In genomic region chr9:121295662-121296191, GRCh38 we compare ENCODE assay signal across 16 cellular contexts. TPM values are rescaled to one million over a fixed set of nuclear protein-coding genes. Genes with fewer than 3 reads are reported as not detected.
DNase-seq lines count a peak whose midpoint lies in the region; ATAC-seq and TF ChIP-seq lines count a peak whose summit lies in the region.
"Had no signal": no experiment of that assay in that cellular context is flagged by ENCODE, and none has a peak within 500 bp of the region (broad histone marks: within the 10 kb centered on the region; RNA-seq: fewer than 3 reads in every experiment).

No MANE protein-coding gene starts in this region.

- no peak for TF ChIP-seq POLR2A in transverse colon (IDR thresholded peaks at IDR 0.05)

- H3K4me1 ChIP-seq in psoas muscle (peaks cover 67% of the 10 kb centered on the region), transverse colon (peaks cover 52 to 78% (median 69%) of the 10 kb centered on the region in 4 donors)

- H3K27me3 Mint-ChIP-seq in dendritic cell treated with granulocyte-macrophage colony-stimulating factor and Interleukin-4, amounts not matched to agents 40 ng/mL and 50 ng/mL, for 4 days = no peaks in the 10 kb centered on the region
- H3K27me3 Mint-ChIP-seq in activated T-cell treated with anti-CD3 and anti-CD28 coated beads, Interleukin-2, amount 50 U/mL, for 4 hours (ENCODE audit: low read depth) = peaks cover 11% of the 10 kb centered on the region

- H3K4me3 ChIP-seq in psoas muscle (peak overlapping the region; percentile 14), transverse colon (no peak overlapping the region)
- H3K4me3 ChIP-seq: BLaER1 treated with 17β-estradiol and CSF1 and Interleukin-3, amounts not matched to agents 10 nM and 100 nM had no signal

- H3K27ac Mint-ChIP-seq in dendritic cell treated with granulocyte-macrophage colony-stimulating factor and Interleukin-4, amounts not matched to agents 40 ng/mL and 50 ng/mL, for 4 days = peak overlapping the region; percentile 77
- H3K27ac Mint-ChIP-seq: nephron progenitor cell, T-cell had no signal

- TF ChIP-seq CTCF in psoas muscle (IDR thresholded peaks at IDR 0.05) (no peak), transverse colon (IDR thresholded peaks at IDR 0.05) (no peak)

- no peaks in the 10 kb centered on the region for H3K9me3 ChIP-seq in psoas muscle
- no peaks in the 10 kb centered on the region for H3K9me3 ChIP-seq in transverse colon
- H3K9me3 ChIP-seq: BLaER1 treated with 17β-estradiol and CSF1 and Interleukin-3, amounts not matched to agents 10 nM and 100 nM had no signal

- WGBS in psoas muscle, 3 donors = 10 to 28% (median 26%) methylated on average over 5 of the region's 5 CpGs
- 63% methylated on average over 2 of the region's 5 CpGs; no CpG with 5 or more reads in 1 of the 2 donors for WGBS in transverse colon (ENCODE audit: low coverage in 1 of 2), 2 donors

- DNase-seq in psoas muscle = peak in 1 of 2 donors; percentile 65
- no peak for DNase-seq in transverse colon
- DNase-seq in NK-92 treated with Interleukin-12 subunit alpha and Interleukin-12 subunit beta, amount 100 ng/mL, for 24 hours (lab: John Stamatoyannopoulos, UW) = no peak
- no peak for DNase-seq in activated T-cell treated with anti-CD3 and anti-CD28 coated beads, Interleukin-2, amount 50 U/mL, for 4 hours
- DNase-seq: activated B cell treated with CpG ODN at 0.5 μM for 24 hours; activated naive CD4-positive, alpha-beta T cell; H7; NCI-H2227 treated with DMSO at 0.1 percent for 48 hours; nephron progenitor cell; T-cell had no signal

- H3K36me3 ChIP-seq in psoas muscle (ENCODE audit: insufficient read depth in 1 of 2, low read depth in 1 of 2) (no peaks in the 10 kb centered on the region), transverse colon (no peaks in the 10 kb centered on the region)

- intact Hi-C loops in dendritic cell treated with granulocyte-macrophage colony-stimulating factor and Interleukin-4, amounts not matched to agents 40 ng/mL and 50 ng/mL, for 4 days (cut with micrococcal nuclease) = loop anchor here (5.0 kb wide), 1 partner anchor 83 kb away; no protein-coding TSS in a partner anchor
- intact Hi-C loops in psoas muscle (cut with DNase I) = no loop called here
- intact Hi-C loops in transverse colon (cut with DNase I; ENCODE audit: low total_unique reads) = no loop called here

- H3K9me3 Mint-ChIP-seq in dendritic cell treated with granulocyte-macrophage colony-stimulating factor and Interleukin-4, amounts not matched to agents 40 ng/mL and 50 ng/mL, for 4 days = no peaks in the 10 kb centered on the region
- no peaks in the 10 kb centered on the region for H3K9me3 Mint-ChIP-seq in activated T-cell treated with anti-CD3 and anti-CD28 coated beads, Interleukin-2, amount 50 U/mL, for 4 hours
- H3K9me3 Mint-ChIP-seq: activated B cell treated with CpG ODN at 0.5 μM for 24 hours; central memory CD8-positive, alpha-beta T cell; nephron progenitor cell; T-cell had no signal

- H3K36me3 Mint-ChIP-seq in dendritic cell treated with granulocyte-macrophage colony-stimulating factor and Interleukin-4, amounts not matched to agents 40 ng/mL and 50 ng/mL, for 4 days (ENCODE audit: low read depth) = peaks cover 83% of the 10 kb centered on the region
- H3K36me3 Mint-ChIP-seq in activated T-cell treated with anti-CD3 and anti-CD28 coated beads, Interleukin-2, amount 50 U/mL, for 4 hours (ENCODE audit: insufficient read depth) = no peaks in the 10 kb centered on the region
- H3K36me3 Mint-ChIP-seq: T-cell had no signal

- in situ Hi-C loops in transverse colon (cut with MboI; ENCODE audit: low pct_ligation_motif_present in 1 of 4, low pct_unique_long_range_greater_than_20kb in 1 of 4, low sequenced_read_pairs in 3 of 4) = no loop called here

- H3K27ac ChIP-seq in layer of hippocampus (ENCODE audit: low read depth, low read length) = peak overlapping the region; percentile 94
- H3K27ac ChIP-seq in psoas muscle = peak overlapping the region; percentile 81
- peak overlapping the region; percentile 79 to 95 (median 88) for H3K27ac ChIP-seq in transverse colon

- H3K4me1 Mint-ChIP-seq in dendritic cell treated with granulocyte-macrophage colony-stimulating factor and Interleukin-4, amounts not matched to agents 40 ng/mL and 50 ng/mL, for 4 days (ENCODE audit: low read depth) = peaks cover 93% of the 10 kb centered on the region
- H3K4me1 Mint-ChIP-seq in activated T-cell treated with anti-CD3 and anti-CD28 coated beads, Interleukin-2, amount 50 U/mL, for 4 hours (ENCODE audit: low read depth) = peaks cover 17% of the 10 kb centered on the region

- peak; percentile 38 to 88 (median 60) for ATAC-seq in psoas muscle
- ATAC-seq in activated T-cell treated with anti-CD3 and anti-CD28 coated beads, Interleukin-2, amount 50 U/mL, for 4 hours = no peak
- ATAC-seq in HG03460 (IDR thresholded peaks at IDR 0.05; ENCODE audit: unreplicated experiment) = no peak
- ATAC-seq in esophagus mucosa = no peak
- ATAC-seq: T-cell had no signal

- H3K4me3 Mint-ChIP-seq in dendritic cell treated with granulocyte-macrophage colony-stimulating factor and Interleukin-4, amounts not matched to agents 40 ng/mL and 50 ng/mL, for 4 days = no peak overlapping the region
- no peak overlapping the region for H3K4me3 Mint-ChIP-seq in activated T-cell treated with anti-CD3 and anti-CD28 coated beads, Interleukin-2, amount 50 U/mL, for 4 hours
- H3K4me3 Mint-ChIP-seq: activated B cell treated with CpG ODN at 0.5 μM for 24 hours; central memory CD8-positive, alpha-beta T cell; nephron progenitor cell; T-cell had no signal

- H3K27me3 ChIP-seq in layer of hippocampus (ENCODE audit: control insufficient read depth, insufficient read depth, low read length) = no peaks in the 10 kb centered on the region
- no peaks in the 10 kb centered on the region for H3K27me3 ChIP-seq in psoas muscle (ENCODE audit: insufficient read depth in 3 of 3, low read length in 2 of 3)
- no peaks in the 10 kb centered on the region for H3K27me3 ChIP-seq in transverse colon

- TF ChIP-seq EP300 in transverse colon (IDR thresholded peaks at IDR 0.05; ENCODE audit: low read depth) = no peak

RNA-seq across cellular contexts. Expression of gene GSN, which starts 27.8 kb away (rescaled TPM):
- total RNA-seq in psoas muscle (100 to 1,000 TPM; 140 to 490 (median 211) TPM), transverse colon (100 to 1,000 TPM; 628 to 986 (median 782) TPM), esophagus mucosa (270 TPM)
- 100 to 1,000 TPM; 199 to 225 (median 208) TPM for polyA plus RNA-seq in psoas muscle
- total RNA-seq in activated T-cell treated with anti-CD3 and anti-CD28 coated beads, Interleukin-2, amount 50 U/mL, for 4 hours = 1 to 10 TPM; 1.3 to 2.0 (median 1.9) TPM

Comparison
In these comparisons a context has a peak if more than half of its experiments do, and no peak if none do; other contexts are left out.
1. ATAC-seq: peak in psoas muscle (4 of 4); none in activated T-cell treated with anti-CD3 and anti-CD28 coated beads, Interleukin-2, amount 50 U/mL, for 4 hours (0 of 2), HG03460 (single experiment) and esophagus mucosa (single experiment).
2. RNA of gene GSN, which starts 27.8 kb away (total RNA-seq): 628 to 986 TPM in transverse colon, 270 TPM in esophagus mucosa (single experiment) and 140 to 490 TPM in psoas muscle; 1.3 to 2.0 TPM in activated T-cell treated with anti-CD3 and anti-CD28 coated beads, Interleukin-2, amount 50 U/mL, for 4 hours; every median in the first group is over 10 times any median in the second.
3. Peak in every context shown above with its lines, with median percentiles within 50 percentile points of each other: H3K27ac ChIP-seq.